In the genomic region with DNA sequence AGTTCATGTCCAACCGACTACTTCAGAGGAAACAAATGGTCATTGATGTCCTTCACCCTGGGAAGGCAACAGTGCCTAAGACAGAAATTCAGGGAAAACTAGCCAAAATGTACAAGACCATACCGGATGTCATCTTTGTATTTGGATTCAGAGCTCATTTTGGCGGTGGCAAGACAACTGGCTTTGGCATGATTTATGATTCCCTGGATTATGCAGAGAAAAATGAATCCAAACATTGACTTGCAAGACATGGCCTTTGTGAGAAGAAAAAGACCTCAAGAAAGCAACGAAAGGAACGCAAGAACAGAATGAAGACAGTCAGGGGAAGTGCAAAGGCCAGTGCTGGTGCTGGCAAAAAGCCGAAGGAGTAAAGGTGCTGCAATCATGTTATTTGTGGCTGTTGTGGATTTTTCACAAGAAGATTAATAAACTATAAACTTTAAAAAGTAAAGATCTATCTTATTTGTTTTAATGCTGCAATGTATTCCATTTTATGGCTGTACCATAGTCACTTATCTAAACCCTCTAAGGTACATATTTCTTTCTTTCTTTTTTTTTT, we compare ENCODE assay signal across 27 cellular contexts.
"Had no signal": no experiment of that assay in that cellular context is flagged by ENCODE, and none has a peak within 500 bp of the region (broad histone marks: within the 10 kb centered on the region; RNA-seq: fewer than 3 reads in every experiment).

No MANE protein-coding gene starts in this region.

- H3K27ac ChIP-seq: brain microvascular endothelial cell, esophagus muscularis mucosa, foreskin keratinocyte, gastrocnemius medialis, heart left ventricle, VCaP had no signal

- ATAC-seq: activated T-cell treated with anti-CD3 and anti-CD28 coated beads, Interleukin-2, amount 50 U/mL, for 4 hours; activated T-helper 17 cell treated with anti-CD3 and anti-CD28 coated beads, Interleukin-2, amount 50 U/mL, for 72 hours; effector memory CD8-positive, alpha-beta T cell; foreskin keratinocyte; gastrocnemius medialis; heart left ventricle; WTC11 had no signal

- DNase-seq: activated CD4-positive, alpha-beta memory T cell treated with anti-CD3 and anti-CD28 coated beads, Interleukin-2, amount 10 ng/mL, durations not matched to agents 7 days and 5 days; activated CD4-positive, alpha-beta T cell treated with anti-CD3 and anti-CD28 coated beads for 1 hour; activated CD4-positive, alpha-beta T cell treated with anti-CD3 and anti-CD28 coated beads for 4 hours; activated CD4-positive, alpha-beta T cell treated with anti-CD3 and anti-CD28 coated beads, Interleukin-2, amount 10 ng/mL, durations not matched to agents 7 days and 5 days; activated CD4-positive, alpha-beta T cell treated with anti-CD3 and anti-CD28 coated beads, Interleukin-2, amount 50 U/mL, for 4 hours; activated effector memory CD4-positive, alpha-beta T cell treated with Interleukin-2 at 50 U/mL for 16 hours; activated gamma-delta T cell treated with Interleukin-2 at 50 U/mL for 16 hours; activated naive CD4-positive, alpha-beta T cell treated with anti-CD3 and anti-CD28 coated beads, Interleukin-2, amount 50 U/mL, for 16 hours; activated naive CD4-positive, alpha-beta T cell treated with Interleukin-2 at 50 U/mL for 16 hours; activated T-cell treated with anti-CD3 and anti-CD28 coated beads, Interleukin-2, amount 50 U/mL, for 4 hours; amniotic stem cell; anterior cingulate cortex; brain microvascular endothelial cell; cortex of kidney; dermis blood vessel endothelial cell; effector CD4-positive, alpha-beta T cell; effector memory CD8-positive, alpha-beta T cell; erythroblast; foreskin keratinocyte; gastrocnemius medialis; glutamatergic neuron; heart left ventricle; T-helper 2 cell had no signal

- H3K4me3 ChIP-seq: esophagus muscularis mucosa, gastrocnemius medialis, heart left ventricle had no signal

- H3K36me3 ChIP-seq: brain microvascular endothelial cell, esophagus muscularis mucosa, gastrocnemius medialis, heart left ventricle had no signal

- H3K9me3 ChIP-seq: esophagus muscularis mucosa, gastrocnemius medialis, heart left ventricle had no signal

- H3K27me3 ChIP-seq: brain microvascular endothelial cell, esophagus muscularis mucosa, foreskin keratinocyte, gastrocnemius medialis, heart left ventricle had no signal
